Comparison of ENCODE assay signal across 1 cellular context in genomic region chrX:16664059-16664458, GRCh38.
TF ChIP-seq lines count a peak whose summit lies in the region.

No MANE protein-coding gene starts in this region.

TF ChIP-seq in IMR-90, 13 proteins besides CTCF, POLR2A, EP300 and RAD21:
- TF ChIP-seq SMC3 (IDR thresholded peaks at IDR 0.05; ENCODE audit: low read depth, low read length) (peak; percentile 15; the same call in 1 of the 2 replicates), CEBPB (IDR thresholded peaks at IDR 0.05; ENCODE audit: low read depth, low read length) (no peak)
